ENCODE assay signal across 13 cellular contexts in the genomic region with DNA sequence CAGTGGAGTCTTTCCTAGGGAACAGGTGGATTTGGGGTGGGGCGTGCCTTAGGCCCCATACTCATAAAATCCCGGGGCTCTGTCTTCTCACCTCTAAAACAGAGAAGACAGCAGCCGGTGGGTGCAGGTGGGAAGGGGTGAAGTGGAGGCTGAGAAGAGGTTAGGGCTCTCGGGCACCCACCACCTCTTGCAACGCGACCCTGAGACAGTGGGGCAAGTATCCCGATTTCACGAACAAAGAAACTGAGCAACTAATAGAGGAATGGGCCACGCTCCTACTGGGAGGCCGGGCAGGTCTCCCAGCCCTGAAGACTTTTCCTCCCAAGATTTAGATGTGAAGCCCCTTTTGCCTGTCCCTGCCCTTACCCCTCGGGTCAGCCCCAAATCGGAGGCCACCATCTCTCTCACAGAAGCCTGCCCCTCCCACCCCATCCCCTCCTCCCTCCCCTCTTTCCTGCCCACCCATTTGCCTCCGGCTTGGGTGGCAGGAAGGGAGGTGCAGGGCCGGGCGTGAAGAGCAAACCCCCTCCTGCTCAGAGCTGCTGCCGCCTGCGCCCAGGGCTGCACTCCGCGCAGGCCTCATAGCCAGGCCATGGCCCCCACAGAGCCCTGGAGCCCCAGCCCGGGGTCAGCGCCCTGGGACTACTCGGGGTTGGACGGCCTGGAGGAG. TPM values are rescaled to one million over a fixed set of nuclear protein-coding genes. Genes with fewer than 3 reads are reported as not detected.
DNase-seq lines count a peak whose midpoint lies in the region; ATAC-seq and TF ChIP-seq lines count a peak whose summit lies in the region.
"Had no signal": no experiment of that assay in that cellular context is flagged by ENCODE, and none has a peak within 500 bp of the region (broad histone marks: within the 10 kb centered on the region; RNA-seq: fewer than 3 reads in every experiment).

A gene with protein sequence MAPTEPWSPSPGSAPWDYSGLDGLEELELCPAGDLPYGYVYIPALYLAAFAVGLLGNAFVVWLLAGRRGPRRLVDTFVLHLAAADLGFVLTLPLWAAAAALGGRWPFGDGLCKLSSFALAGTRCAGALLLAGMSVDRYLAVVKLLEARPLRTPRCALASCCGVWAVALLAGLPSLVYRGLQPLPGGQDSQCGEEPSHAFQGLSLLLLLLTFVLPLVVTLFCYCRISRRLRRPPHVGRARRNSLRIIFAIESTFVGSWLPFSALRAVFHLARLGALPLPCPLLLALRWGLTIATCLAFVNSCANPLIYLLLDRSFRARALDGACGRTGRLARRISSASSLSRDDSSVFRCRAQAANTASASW (plus strand): TSS at position 536 of the 670 bp plus-strand sequence. CDS start 57 bp downstream, at position 593.

- H3K4me3 Mint-ChIP-seq in activated CD4-positive, alpha-beta T cell treated with anti-CD3 and anti-CD28 coated beads, Interleukin-2, amount 10 ng/mL, durations not matched to agents 24 days and 14 days, result no peak within 1 kb of the TSS

- no peak for TF ChIP-seq CTCF in body of pancreas (IDR thresholded peaks at IDR 0.05)
- no peak for TF ChIP-seq CTCF in lung (IDR thresholded peaks at IDR 0.05; ENCODE audit: control extremely low read depth, extremely low read depth)

- H3K36me3 ChIP-seq in body of pancreas (replicated peaks in 1 of 2; ENCODE audit: insufficient read depth in 1 of 2, low read depth in 2 of 2) (no peaks in the 10 kb centered on the region), lung (ENCODE audit: control insufficient read depth in 2 of 2, insufficient read depth in 2 of 2, low read length in 2 of 2) (no peaks in the 10 kb centered on the region), subcutaneous abdominal adipose tissue (ENCODE audit: control insufficient read depth in 5 of 5, insufficient read depth in 5 of 5, low read length in 5 of 5) (no peaks in the 10 kb centered on the region), MG63 (no peaks in the 10 kb centered on the region)

- H3K27ac ChIP-seq in body of pancreas, result no peak within 1 kb of the TSS
- H3K27ac ChIP-seq in lung (ENCODE audit: low read depth in 1 of 2, low read length in 1 of 2), result no peak within 1 kb of the TSS
- no peak within 1 kb of the TSS for H3K27ac ChIP-seq in subcutaneous abdominal adipose tissue (ENCODE audit: low read depth, low read length)
- H3K27ac ChIP-seq: 22Rv1 had no signal

- peaks cover 61% of the 10 kb centered on the region for H3K27me3 Mint-ChIP-seq in activated CD4-positive, alpha-beta T cell treated with anti-CD3 and anti-CD28 coated beads, Interleukin-2, amount 10 ng/mL, durations not matched to agents 24 days and 14 days

- no peak within 1 kb of the TSS for H3K27ac Mint-ChIP-seq in activated CD4-positive, alpha-beta T cell treated with anti-CD3 and anti-CD28 coated beads, Interleukin-2, amount 10 ng/mL, durations not matched to agents 24 days and 14 days

- H3K4me3 ChIP-seq in body of pancreas, result no peak within 1 kb of the TSS
- H3K4me3 ChIP-seq in lung, result peak within 1 kb of the TSS; percentile 19
- H3K4me3 ChIP-seq in subcutaneous abdominal adipose tissue (ENCODE audit: low read depth in 1 of 5, low read length in 5 of 5), result peak within 1 kb of the TSS in 4 of 5 donors; percentile 44 to 71 (median 60)
- no peak within 1 kb of the TSS for H3K4me3 ChIP-seq in MG63
- H3K4me3 ChIP-seq: K562 had no signal

- H3K4me1 Mint-ChIP-seq in activated CD4-positive, alpha-beta T cell treated with anti-CD3 and anti-CD28 coated beads, Interleukin-2, amount 10 ng/mL, durations not matched to agents 24 days and 14 days, result peaks cover 2% of the 10 kb centered on the region

- WGBS in body of pancreas, 2 donors, result 74 to 89% methylated on average over 15 to 19 of the region's 23 CpGs
- WGBS in lung, 2 donors, result 67 to 73% methylated on average over 21 to 23 of the region's 23 CpGs

- no peaks in the 10 kb centered on the region for H3K36me3 Mint-ChIP-seq in activated CD4-positive, alpha-beta T cell treated with anti-CD3 and anti-CD28 coated beads, Interleukin-2, amount 10 ng/mL, durations not matched to agents 24 days and 14 days (ENCODE audit: low read depth)

- intact Hi-C loops in activated CD4-positive, alpha-beta T cell treated with anti-CD3 and anti-CD28 coated beads, Interleukin-2, amount 10 ng/mL, durations not matched to agents 24 days and 14 days (cut with micrococcal nuclease), result no loop called here
- intact Hi-C loops in body of pancreas (cut with DNase I), result no loop called here

- DNase-seq in activated CD4-positive, alpha-beta T cell treated with anti-CD3 and anti-CD28 coated beads, Interleukin-2, amount 10 ng/mL, durations not matched to agents 24 days and 14 days, result peak; percentile 49
- no peak for DNase-seq in activated CD4-positive, alpha-beta T cell treated with anti-CD3 and anti-CD28 coated beads for 1 hour
- no peak for DNase-seq in body of pancreas
- DNase-seq in lung (ENCODE audit: low spot score), result no peak
- no peak for DNase-seq in Ammon's horn (ENCODE audit: low spot score)
- no peak for DNase-seq in MG63
- DNase-seq in NCI-H69 (lab: John Stamatoyannopoulos, UW), result no peak
- DNase-seq: hippocampal formation, NCI-H2029 had no signal

- TF ChIP-seq POLR2A in body of pancreas (IDR thresholded peaks at IDR 0.05), result no peak

- H3K9ac ChIP-seq in subcutaneous abdominal adipose tissue (ENCODE audit: low read length in 5 of 5), result no peak within 1 kb of the TSS

- ATAC-seq in body of pancreas, result peak; percentile 18
- ATAC-seq in lung (ENCODE audit: insufficient read depth, low FRiP score), result no peak
- ATAC-seq: K562 had no signal

- H3K4me1 ChIP-seq in body of pancreas (peaks cover 12% of the 10 kb centered on the region), lung (ENCODE audit: control insufficient read depth in 2 of 2, insufficient read depth in 2 of 2, low read length in 2 of 2) (peaks cover 8 to 16% of the 10 kb centered on the region in 2 donors), subcutaneous abdominal adipose tissue (ENCODE audit: control insufficient read depth in 5 of 5, insufficient read depth in 5 of 5, low read length in 5 of 5) (peaks cover 0 to 15% (median 13%) of the 10 kb centered on the region in 5 donors)

- H3K9me3 ChIP-seq in body of pancreas (no peaks in the 10 kb centered on the region), lung (ENCODE audit: control insufficient read depth in 2 of 2, insufficient read depth in 1 of 2, low read length in 1 of 2) (peaks cover 0 to 6% of the 10 kb centered on the region in 2 donors), subcutaneous abdominal adipose tissue (ENCODE audit: control insufficient read depth in 5 of 5, low read length in 5 of 5) (no peaks in the 10 kb centered on the region), MG63 (no peaks in the 10 kb centered on the region)

- H3K9me3 Mint-ChIP-seq in activated CD4-positive, alpha-beta T cell treated with anti-CD3 and anti-CD28 coated beads, Interleukin-2, amount 10 ng/mL, durations not matched to agents 24 days and 14 days, result no peaks in the 10 kb centered on the region

- peaks cover 0 to 15% of the 10 kb centered on the region in 2 donors for H3K27me3 ChIP-seq in body of pancreas
- peaks cover 6% of the 10 kb centered on the region for H3K27me3 ChIP-seq in lung (ENCODE audit: control insufficient read depth, insufficient read depth)
- peaks cover 39 to 57% (median 50%) of the 10 kb centered on the region in 5 donors for H3K27me3 ChIP-seq in subcutaneous abdominal adipose tissue (ENCODE audit: control insufficient read depth in 5 of 5, insufficient read depth in 4 of 5, low read length in 5 of 5)
- H3K27me3 ChIP-seq in MG63, result peaks cover 8% of the 10 kb centered on the region

RNA-seq across cellular contexts. Expression of the gene that starts here (rescaled TPM):
- not detected in 2 replicates for total RNA-seq in activated CD4-positive, alpha-beta T cell treated with anti-CD3 and anti-CD28 coated beads, Interleukin-2, amount 10 ng/mL, durations not matched to agents 24 days and 14 days
- total RNA-seq in body of pancreas (1 to 10 TPM in 1 of 2 donors, not detected in 1; 1.3 TPM), lung (1 to 10 TPM in 1 of 2 donors, under 1 TPM in 1; 0.49 to 1.0 TPM)
- under 1 TPM; 0.16 to 0.78 TPM for polyA plus RNA-seq in lung
- not detected in 2 replicates for total RNA-seq in MG63 (2014; rRNA removed; shearing (Covaris generic); ENCODE audit: low replicate concordance)
- total RNA-seq: K562, myocyte had no signal
- polyA plus RNA-seq: K562 had no signal

Comparison
In these comparisons a context has a peak if more than half of its experiments do, and no peak if none do; other contexts are left out.
1. Peak in DNase-seq in activated CD4-positive, alpha-beta T cell treated with anti-CD3 and anti-CD28 coated beads, Interleukin-2, amount 10 ng/mL, durations not matched to agents 24 days and 14 days; RNA of the gene not detected or under 1 TPM.
2. H3K4me3 ChIP-seq: peak in lung (single experiment) and subcutaneous abdominal adipose tissue (4 of 5); none in body of pancreas (0 of 2) and MG63 (single experiment).